8 cellular contexts compared by ENCODE assay signal in genomic region chr7:128343554-128344430, GRCh38. TPM values are rescaled to one million over a fixed set of nuclear protein-coding genes. Genes with fewer than 3 reads are reported as not detected.
DNase-seq lines count a peak whose midpoint lies in the region; ATAC-seq and TF ChIP-seq lines count a peak whose summit lies in the region.

RBM28 (minus strand) TSS chr7:128343908; CDS start chr7:128343793, 115 bp downstream.

- H3K9me3 ChIP-seq in Caco-2, result no peaks in the 10 kb centered on the region
- no peaks in the 10 kb centered on the region for H3K9me3 ChIP-seq in NT2/D1 (ENCODE audit: insufficient read depth, low read length)
- H3K9me3 ChIP-seq in endodermal cell (ENCODE audit: control insufficient read depth, low read length), result no peaks in the 10 kb centered on the region

- POLR2A ChIA-PET in Caco-2 (lab: Charles Lee), result interaction anchor here (0.6 to 0.7 kb wide), 2 partner anchors 60 to 65 kb away, joined by 3 to 6 read pairs; no protein-coding TSS in a partner anchor

- peak; percentile 94 for ATAC-seq in GM21360 (IDR thresholded peaks at IDR 0.05; ENCODE audit: unreplicated experiment)
- peak; percentile 96 for ATAC-seq in activated CD8-positive, alpha-beta memory T cell treated with anti-CD3 and anti-CD28 coated beads, Interleukin-2, amount 10 ng/mL, durations not matched to agents 7 days and 5 days

- H3K36me3 Mint-ChIP-seq in Caco-2 (ENCODE audit: insufficient read depth, unreplicated experiment) (peaks cover 10% of the 10 kb centered on the region), endodermal cell (ENCODE audit: low read depth) (peaks cover 6% of the 10 kb centered on the region)
- peaks cover 8% of the 10 kb centered on the region for H3K36me3 Mint-ChIP-seq in activated CD8-positive, alpha-beta memory T cell treated with anti-CD3 and anti-CD28 coated beads, Interleukin-2, amount 10 ng/mL, durations not matched to agents 7 days and 5 days

- TF ChIP-seq CTCF in Caco-2 (IDR thresholded peaks at IDR 0.05; ENCODE audit: insufficient read depth in 1 of 2, low read depth in 1 of 2, low read length in 1 of 2, severe bottlenecking in 1 of 2, unreplicated experiment in 1 of 2) (no peak), endodermal cell (conservative IDR thresholded peaks at IDR 0.05) (no peak)

- DNase-seq in Caco-2, result peak; percentile 92
- peak; percentile 97 for DNase-seq in HT-29 (ENCODE audit: low spot score)
- DNase-seq in NT2/D1 (ENCODE audit: low read depth, low spot score), result peak; percentile 89
- peak; percentile 91 for DNase-seq in activated CD8-positive, alpha-beta memory T cell treated with anti-CD3 and anti-CD28 coated beads, Interleukin-2, amount 10 ng/mL, durations not matched to agents 7 days and 5 days
- DNase-seq in endodermal cell, result peak; percentile 95
- DNase-seq in mesenteric fat pad (ENCODE audit: low spot score), result peak; percentile 94
- peak; percentile 62 for DNase-seq in stimulated activated CD8-positive, alpha-beta memory T cell treated with anti-CD3 and anti-CD28 coated beads, Interleukin-15, amount 100 ng/mL, for 1 hour (ENCODE audit: low read depth)

- peak within 1 kb of the TSS; percentile 19 for H3K27ac Mint-ChIP-seq in Caco-2 (ENCODE audit: unreplicated experiment)
- H3K27ac Mint-ChIP-seq in activated CD8-positive, alpha-beta memory T cell treated with anti-CD3 and anti-CD28 coated beads, Interleukin-2, amount 10 ng/mL, durations not matched to agents 7 days and 5 days, result peak within 1 kb of the TSS; percentile 92
- H3K27ac Mint-ChIP-seq in endodermal cell, result peak within 1 kb of the TSS; percentile 97

- H3K4me1 ChIP-seq in Caco-2, result no peaks in the 10 kb centered on the region
- no peaks in the 10 kb centered on the region for H3K4me1 ChIP-seq in NT2/D1 (ENCODE audit: insufficient read depth, insufficient read length)
- peaks cover 3% of the 10 kb centered on the region for H3K4me1 ChIP-seq in endodermal cell (ENCODE audit: control insufficient read depth, insufficient read depth, low read length)

- H3K4me3 Mint-ChIP-seq in Caco-2 (ENCODE audit: unreplicated experiment) (peak within 1 kb of the TSS; percentile 72), endodermal cell (peak within 1 kb of the TSS; percentile 95)
- H3K4me3 Mint-ChIP-seq in activated CD8-positive, alpha-beta memory T cell treated with anti-CD3 and anti-CD28 coated beads, Interleukin-2, amount 10 ng/mL, durations not matched to agents 7 days and 5 days, result peak within 1 kb of the TSS; percentile 98

- no peaks in the 10 kb centered on the region; the same call in 1 of the 2 replicates for H3K27me3 ChIP-seq in Caco-2 (replicated peaks; ENCODE audit: control insufficient read depth, insufficient read depth, low read length)
- no peaks in the 10 kb centered on the region for H3K27me3 ChIP-seq in NT2/D1 (ENCODE audit: insufficient read depth, insufficient read length)
- H3K27me3 ChIP-seq in endodermal cell (ENCODE audit: control insufficient read depth, insufficient read depth, low read length, poor library complexity, severe bottlenecking), result peaks cover 13% of the 10 kb centered on the region

- BruUV-seq in Caco-2 (replicated peaks; lab: Mats Ljungman, UMichigan), result no TSS peak

- H3K4me1 Mint-ChIP-seq in Caco-2 (ENCODE audit: low read depth, unreplicated experiment) (peaks cover 8% of the 10 kb centered on the region), endodermal cell (peaks cover 11% of the 10 kb centered on the region)
- H3K4me1 Mint-ChIP-seq in activated CD8-positive, alpha-beta memory T cell treated with anti-CD3 and anti-CD28 coated beads, Interleukin-2, amount 10 ng/mL, durations not matched to agents 7 days and 5 days, result peaks cover 27% of the 10 kb centered on the region

- WGBS in endodermal cell (ENCODE audit: insufficient coverage in 1 of 2, insufficient read length in 1 of 2), 2 experiments, result 16 to 17% methylated on average over 19 to 49 of the region's 49 CpGs

- intact Hi-C loops in Caco-2 (cut with micrococcal nuclease; ENCODE audit: unreplicated experiment), result no loop called here

- H3K9me3 Mint-ChIP-seq in Caco-2 (ENCODE audit: unreplicated experiment) (no peaks in the 10 kb centered on the region), endodermal cell (no peaks in the 10 kb centered on the region)
- no peaks in the 10 kb centered on the region for H3K9me3 Mint-ChIP-seq in activated CD8-positive, alpha-beta memory T cell treated with anti-CD3 and anti-CD28 coated beads, Interleukin-2, amount 10 ng/mL, durations not matched to agents 7 days and 5 days (ENCODE audit: low read depth)

- H3K27me3 Mint-ChIP-seq in Caco-2 (ENCODE audit: insufficient read depth, unreplicated experiment) (peaks cover 3% of the 10 kb centered on the region), endodermal cell (ENCODE audit: insufficient read depth) (peaks cover 34% of the 10 kb centered on the region)
- H3K27me3 Mint-ChIP-seq in activated CD8-positive, alpha-beta memory T cell treated with anti-CD3 and anti-CD28 coated beads, Interleukin-2, amount 10 ng/mL, durations not matched to agents 7 days and 5 days, result peaks cover 11% of the 10 kb centered on the region

- H3K9ac ChIP-seq in NT2/D1 (ENCODE audit: insufficient read length, low read depth), result peak within 1 kb of the TSS; percentile 73
- peak within 1 kb of the TSS; percentile 81 for H3K9ac ChIP-seq in endodermal cell (ENCODE audit: extremely low read depth, low read length, poor library complexity, severe bottlenecking)

- CTCF ChIA-PET in Caco-2 (lab: Charles Lee), result interaction anchor here (0.6 to 2.9 kb wide), 4 partner anchors 13 to 134 kb away, joined by 3 to 12 read pairs (median 4); no protein-coding TSS in a partner anchor
- CTCF ChIA-PET in activated CD8-positive, alpha-beta memory T cell treated with anti-CD3 and anti-CD28 coated beads, Interleukin-2, amount 10 ng/mL, durations not matched to agents 7 days and 5 days (lab: Charles Lee), result interaction anchor here (0.6 to 8.9 kb wide), 18 partner anchors 9 to 539 kb away, joined by 3 to 191 read pairs (median 4); no protein-coding TSS in a partner anchor

- H3K36me3 ChIP-seq in Caco-2 (ENCODE audit: control insufficient read depth, insufficient read depth, low read length) (no peaks in the 10 kb centered on the region; the same call in 1 of the 2 replicates), NT2/D1 (ENCODE audit: insufficient read depth, insufficient read length, low read length) (peaks cover 27% of the 10 kb centered on the region), endodermal cell (ENCODE audit: control insufficient read depth, insufficient read depth, low read length) (peaks cover 6% of the 10 kb centered on the region)

- H3K27ac ChIP-seq in endodermal cell (ENCODE audit: low read depth, low read length), result peak within 1 kb of the TSS; percentile 62

- peak within 1 kb of the TSS; percentile 86 for H3K4me3 ChIP-seq in Caco-2 (ENCODE audit: low read depth, low read length)
- peak within 1 kb of the TSS; percentile 79 for H3K4me3 ChIP-seq in NT2/D1 (ENCODE audit: insufficient read length, low read depth)
- peak within 1 kb of the TSS; percentile 89 for H3K4me3 ChIP-seq in endodermal cell (ENCODE audit: low read length)

RNA-seq across cellular contexts. Expression of gene RBM28, which starts in this region (rescaled TPM):
- 68.0 and 71.4 TPM in 2 replicates for total RNA-seq in Caco-2 (2022)
- total RNA-seq in HT-29 (2014; rRNA removed; shearing (Covaris generic)), result 24.6 and 26.9 TPM in 2 replicates
- 10 to 100 TPM; 52.6 to 53.6 TPM for total RNA-seq in activated CD8-positive, alpha-beta memory T cell treated with anti-CD3 and anti-CD28 coated beads, Interleukin-2, amount 10 ng/mL, durations not matched to agents 7 days and 5 days
- total RNA-seq in endodermal cell, result 10 to 100 TPM; 60.1 to 60.9 TPM
- 45.1 TPM for polyA plus RNA-seq in endodermal cell (2013, experiment 1 of 2)
- 37.1 TPM for polyA plus RNA-seq in endodermal cell (2013, experiment 2 of 2)
- 60.4 TPM for total RNA-seq in mesenteric fat pad

Comparison
In these comparisons a context has a peak if more than half of its experiments do, and no peak if none do; other contexts are left out.
1. Peak in every context shown above with its lines: DNase-seq, ATAC-seq, H3K4me3 ChIP-seq and H3K27ac ChIP-seq.
2. H3K27ac Mint-ChIP-seq: peak in every context shown above with its lines; median percentile 97 in endodermal cell; 92 in activated CD8-positive, alpha-beta memory T cell treated with anti-CD3 and anti-CD28 coated beads, Interleukin-2, amount 10 ng/mL, durations not matched to agents 7 days and 5 days; 19 in Caco-2.